8 cellular contexts compared by ENCODE assay signal in genomic region chr12:53051881-53052412, GRCh38. TPM values are rescaled to one million over a fixed set of nuclear protein-coding genes. Genes with fewer than 3 reads are reported as not detected.
DNase-seq lines count a peak whose midpoint lies in the region; ATAC-seq and TF ChIP-seq lines count a peak whose summit lies in the region.

No MANE protein-coding gene starts in this region.

- 0 out of 2 replicates have a peak, but pooled peaks cover 9% of the 10 kb centered on the region for H4K20me1 ChIP-seq in Karpas-422 (ENCODE audit: insufficient read depth, low read depth, low read length)

- H3K9me2 ChIP-seq in Karpas-422 (replicated peaks; ENCODE audit: insufficient read depth, low read length) = no peaks in the 10 kb centered on the region

- H2AFZ ChIP-seq in Karpas-422 (ENCODE audit: low read length) = no peak overlapping the region

- peaks cover 17 to 39% of the 10 kb centered on the region in 2 donors for H3K4me1 ChIP-seq in breast epithelium
- peaks cover 54 to 66% of the 10 kb centered on the region in 2 donors for H3K4me1 ChIP-seq in left lung
- H3K4me1 ChIP-seq in stomach = peaks cover 76 to 86% (median 80%) of the 10 kb centered on the region in 4 donors
- H3K4me1 ChIP-seq in Karpas-422 (ENCODE audit: low read length) = peaks cover 24% of the 10 kb centered on the region

- no peak for TF ChIP-seq POLR2A in breast epithelium (IDR thresholded peaks at IDR 0.05)
- TF ChIP-seq POLR2A in stomach (IDR thresholded peaks at IDR 0.05) = no peak

- H3K9ac ChIP-seq in Karpas-422 (ENCODE audit: low read length) = no peak overlapping the region

- H3K27ac ChIP-seq in breast epithelium (peak overlapping the region; percentile 97 to 99), left lung (peak overlapping the region; percentile 88 to 96), stomach (peak overlapping the region; percentile 91 to 99 (median 98)), Karpas-422 (ENCODE audit: low read length) (no peak overlapping the region)

- 23 to 50% (median 33%) methylated on average over 5 to 7 of the region's 7 CpGs for WGBS in stomach, 5 donors

- H3K36me3 ChIP-seq in breast epithelium (no peaks in the 10 kb centered on the region), left lung (peaks cover 0 to 16% of the 10 kb centered on the region in 2 donors), stomach (peaks cover 0 to 20% (median 12%) of the 10 kb centered on the region in 4 donors), Karpas-422 (ENCODE audit: insufficient read depth, low read length) (no peaks in the 10 kb centered on the region)

- H3K27me3 ChIP-seq in breast epithelium = no peaks in the 10 kb centered on the region
- no peaks in the 10 kb centered on the region for H3K27me3 ChIP-seq in left lung
- no peaks in the 10 kb centered on the region for H3K27me3 ChIP-seq in stomach
- no peaks in the 10 kb centered on the region for H3K27me3 ChIP-seq in Karpas-422 (ENCODE audit: low read length)

- H3K79me2 ChIP-seq in Karpas-422 (ENCODE audit: low read length) = no peaks in the 10 kb centered on the region

- no peak for ATAC-seq in left lung
- no peak for ATAC-seq in GM21447 (IDR thresholded peaks at IDR 0.05; ENCODE audit: unreplicated experiment)
- no peak for ATAC-seq in HG03442 (IDR thresholded peaks at IDR 0.05; ENCODE audit: unreplicated experiment)

- no peak for TF ChIP-seq EP300 in stomach (IDR thresholded peaks at IDR 0.05)

- H3K9me3 ChIP-seq in breast epithelium = no peaks in the 10 kb centered on the region
- H3K9me3 ChIP-seq in left lung = no peaks in the 10 kb centered on the region
- no peaks in the 10 kb centered on the region for H3K9me3 ChIP-seq in stomach
- no peaks in the 10 kb centered on the region for H3K9me3 ChIP-seq in Karpas-422 (ENCODE audit: low read length)

- H3K4me3 ChIP-seq in breast epithelium (peak overlapping the region; percentile 68 to 80 (median 78)), left lung (peak overlapping the region; percentile 59 to 68), stomach (peak overlapping the region; percentile 46 to 62 (median 54)), Karpas-422 (ENCODE audit: low read length) (no peak overlapping the region)

- TF ChIP-seq CTCF in breast epithelium (IDR thresholded peaks at IDR 0.05) (no peak), left lung (IDR thresholded peaks at IDR 0.05) (no peak), stomach (IDR thresholded peaks at IDR 0.05) (no peak)

- peak; percentile 3 for DNase-seq in EH (ENCODE audit: low read depth)
- DNase-seq in breast epithelium (ENCODE audit: low spot score in 2 of 2) = peak in 1 of 2 donors; percentile 20
- DNase-seq in left lung = no peak
- DNase-seq in stomach = no peak
- DNase-seq in DMS53 treated with DMSO at 0.1 percent for 48 hours (lab: John Stamatoyannopoulos, UW; ENCODE audit: unreplicated experiment) = no peak
- no peak for DNase-seq in Karpas-422

- intact Hi-C loops in breast epithelium (cut with DNase I; ENCODE audit: low total_unique reads) = no loop called here
- intact Hi-C loops in left lung (cut with DNase I) = no loop called here
- intact Hi-C loops in stomach (cut with DNase I; ENCODE audit: low total_unique reads) = no loop called here

- H3K4me2 ChIP-seq in Karpas-422 (ENCODE audit: low read depth, low read length, poor library complexity, severe bottlenecking) = no peak overlapping the region

RNA-seq across cellular contexts. Expression of gene TNS2, which starts 2.1 kb away (rescaled TPM):
- total RNA-seq in breast epithelium = 100 to 1,000 TPM in 2 of 3 donors, 10 to 100 TPM in 1; 65.4 to 228 (median 156) TPM
- 100 to 1,000 TPM; 112 to 129 TPM for total RNA-seq in left lung
- 100 to 1,000 TPM in 2 of 5 donors, 10 to 100 TPM in 3; 38.5 to 164 (median 44.2) TPM for total RNA-seq in stomach
- polyA plus RNA-seq in stomach = 100 to 1,000 TPM in 1 of 3 donors, 10 to 100 TPM in 2; 71.0 to 104 (median 76.5) TPM
- 0.48 TPM in 1 of 2 replicates, not detected in the other for total RNA-seq in Karpas-422 (2014; rRNA removed; shearing (Covaris generic); ENCODE audit: low replicate concordance)

RNA-seq across cellular contexts. Expression of gene SPRYD3, which starts 27.2 kb away (rescaled TPM):
- 10 to 100 TPM; 31.8 to 45.8 (median 36.3) TPM for total RNA-seq in breast epithelium
- total RNA-seq in left lung = 10 to 100 TPM; 36.4 to 41.4 TPM
- 10 to 100 TPM; 17.8 to 99.8 (median 50.9) TPM for total RNA-seq in stomach
- polyA plus RNA-seq in stomach = 10 to 100 TPM; 26.3 to 30.5 (median 29.8) TPM
- 11.1 and 17.4 TPM in 2 replicates for total RNA-seq in Karpas-422 (2014; rRNA removed; shearing (Covaris generic); ENCODE audit: low replicate concordance)

RNA-seq across cellular contexts. Expression of gene IGFBP6, which starts 45.5 kb away (rescaled TPM):
- total RNA-seq in breast epithelium (100 to 1,000 TPM; 169 to 708 (median 284) TPM), left lung (10 to 100 TPM; 25.4 to 29.1 TPM), stomach (100 to 1,000 TPM in 2 of 5 donors, 10 to 100 TPM in 3; 22.6 to 388 (median 95.1) TPM)
- 100 to 1,000 TPM in 1 of 3 donors, 10 to 100 TPM in 2; 30.6 to 124 (median 54.7) TPM for polyA plus RNA-seq in stomach
- total RNA-seq in Karpas-422 (2014; rRNA removed; shearing (Covaris generic); ENCODE audit: low replicate concordance) = 0.54 TPM in 1 of 2 replicates, not detected in the other

RNA-seq across cellular contexts. Expression of gene EIF4B, which starts 45.7 kb away (rescaled TPM):
- 100 to 1,000 TPM; 600 to 759 (median 614) TPM for total RNA-seq in breast epithelium
- 100 to 1,000 TPM; 326 to 378 TPM for total RNA-seq in left lung
- 100 to 1,000 TPM; 319 to 833 (median 400) TPM for total RNA-seq in stomach
- 100 to 1,000 TPM; 101 to 262 (median 179) TPM for polyA plus RNA-seq in stomach
- 549 and 718 TPM in 2 replicates for total RNA-seq in Karpas-422 (2014; rRNA removed; shearing (Covaris generic); ENCODE audit: low replicate concordance)

RNA-seq across cellular contexts. Expression of gene SOAT2, which starts 51.3 kb away (rescaled TPM):
- total RNA-seq in breast epithelium (under 1 TPM in 2 of 3 donors, not detected in 1; 0.16 to 0.33 TPM), left lung (not detected), stomach (under 1 TPM in 1 of 5 donors, not detected in 4; 0.92 TPM)
- under 1 TPM in 1 of 3 donors, not detected in 2; 0.28 TPM for polyA plus RNA-seq in stomach
- total RNA-seq in Karpas-422 (2014; rRNA removed; shearing (Covaris generic); ENCODE audit: low replicate concordance) = not detected in 2 replicates

Comparison
In these comparisons a context has a peak if more than half of its experiments do, and no peak if none do; other contexts are left out.
1. RNA of gene TNS2, which starts 2.1 kb away (total RNA-seq): 65.4 to 228 TPM in breast epithelium, 112 to 129 TPM in left lung and 38.5 to 164 TPM in stomach; 0.48 TPM in Karpas-422; every median in the first group is over 10 times any median in the second.
2. RNA of gene IGFBP6, which starts 45.5 kb away (total RNA-seq): 169 to 708 TPM in breast epithelium, 22.6 to 388 TPM in stomach and 25.4 to 29.1 TPM in left lung; 0.54 TPM in Karpas-422; every median in the first group is over 10 times any median in the second.